In genomic region chr19:12799723-12800343, GRCh38 we compare ENCODE assay signal across 1 cellular context.
TF ChIP-seq lines count a peak whose summit lies in the region.

No MANE protein-coding gene starts in this region.

TF ChIP-seq in GM23338, 12 proteins besides CTCF, POLR2A, EP300 and RAD21:
- TF ChIP-seq ZNF331 (CRISPR knock-in tag; IDR thresholded peaks at IDR 0.05; ENCODE audit: low read depth) (no peak), ZNF114 (CRISPR knock-in tag; IDR thresholded peaks at IDR 0.05) (no peak), EZH2 (IDR thresholded peaks at IDR 0.05; ENCODE audit: low read depth, unreplicated experiment) (no peak)
